Comparison of ENCODE assay signal across 1 cellular context in the genomic region with DNA sequence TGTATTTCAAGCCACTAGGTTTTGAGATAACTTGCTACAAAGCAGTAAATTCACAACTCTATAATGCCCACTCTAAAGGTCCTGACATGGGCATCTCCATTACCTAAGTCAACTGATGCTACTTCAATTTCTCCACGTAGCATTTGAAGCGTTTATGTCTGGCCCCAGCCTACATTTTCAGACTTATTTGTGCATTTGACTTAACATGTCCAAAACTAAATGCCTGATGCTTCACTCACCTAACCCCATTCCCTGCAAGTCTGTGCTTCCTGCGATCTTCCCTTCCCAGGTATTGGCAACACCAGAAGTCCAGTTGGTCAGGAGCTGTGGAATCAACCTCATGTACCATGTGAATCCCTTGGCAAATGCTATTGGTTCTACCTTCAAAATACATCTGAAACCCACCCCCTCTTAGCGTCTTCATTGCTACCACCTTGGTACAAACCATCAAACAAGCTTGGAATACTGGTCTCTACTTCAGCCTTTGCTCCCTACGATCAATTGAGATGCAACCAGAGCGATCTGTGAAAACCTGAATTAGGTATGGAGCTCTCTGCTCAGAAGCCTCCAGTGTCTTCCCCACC.
TF ChIP-seq lines count a peak whose summit lies in the region.

No MANE protein-coding gene starts in this region.

TF ChIP-seq in H1, 55 proteins besides CTCF, POLR2A, EP300 and RAD21:
- TF ChIP-seq SP2 (IDR thresholded peaks at IDR 0.05; ENCODE audit: low read length), result no peak
- no peak for TF ChIP-seq YY1 (IDR thresholded peaks at IDR 0.05; ENCODE audit: low read depth, low read length)
- no peak for TF ChIP-seq SIN3A (conservative IDR thresholded peaks at IDR 0.05 in 1 of 2, IDR thresholded peaks at IDR 0.05 in 1 of 2; ENCODE audit: low read depth in 1 of 2, low read length in 2 of 2)
- no peak for TF ChIP-seq KDM5A (IDR thresholded peaks at IDR 0.05; ENCODE audit: low read length)
- TF ChIP-seq, protein P1, sequence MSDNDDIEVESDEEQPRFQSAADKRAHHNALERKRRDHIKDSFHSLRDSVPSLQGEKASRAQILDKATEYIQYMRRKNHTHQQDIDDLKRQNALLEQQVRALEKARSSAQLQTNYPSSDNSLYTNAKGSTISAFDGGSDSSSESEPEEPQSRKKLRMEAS (IDR thresholded peaks at IDR 0.05), result no peak
- no peak for TF ChIP-seq KDM1A (IDR thresholded peaks at IDR 0.05; ENCODE audit: borderline replicate concordance, low read length)
- TF ChIP-seq GTF2F1 (IDR thresholded peaks at IDR 0.05; ENCODE audit: borderline replicate concordance, low read depth, low read length), result no peak
- no peak for TF ChIP-seq RNF2 (IDR thresholded peaks at IDR 0.05; ENCODE audit: borderline replicate concordance, low read depth, low read length, missing control alignments, poor library complexity, severe bottlenecking)
- TF ChIP-seq, protein P2, sequence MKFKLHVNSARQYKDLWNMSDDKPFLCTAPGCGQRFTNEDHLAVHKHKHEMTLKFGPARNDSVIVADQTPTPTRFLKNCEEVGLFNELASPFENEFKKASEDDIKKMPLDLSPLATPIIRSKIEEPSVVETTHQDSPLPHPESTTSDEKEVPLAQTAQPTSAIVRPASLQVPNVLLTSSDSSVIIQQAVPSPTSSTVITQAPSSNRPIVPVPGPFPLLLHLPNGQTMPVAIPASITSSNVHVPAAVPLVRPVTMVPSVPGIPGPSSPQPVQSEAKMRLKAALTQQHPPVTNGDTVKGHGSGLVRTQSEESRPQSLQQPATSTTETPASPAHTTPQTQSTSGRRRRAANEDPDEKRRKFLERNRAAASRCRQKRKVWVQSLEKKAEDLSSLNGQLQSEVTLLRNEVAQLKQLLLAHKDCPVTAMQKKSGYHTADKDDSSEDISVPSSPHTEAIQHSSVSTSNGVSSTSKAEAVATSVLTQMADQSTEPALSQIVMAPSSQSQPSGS (IDR thresholded peaks at IDR 0.05; ENCODE audit: low read length), result no peak
- TF ChIP-seq, protein P3, sequence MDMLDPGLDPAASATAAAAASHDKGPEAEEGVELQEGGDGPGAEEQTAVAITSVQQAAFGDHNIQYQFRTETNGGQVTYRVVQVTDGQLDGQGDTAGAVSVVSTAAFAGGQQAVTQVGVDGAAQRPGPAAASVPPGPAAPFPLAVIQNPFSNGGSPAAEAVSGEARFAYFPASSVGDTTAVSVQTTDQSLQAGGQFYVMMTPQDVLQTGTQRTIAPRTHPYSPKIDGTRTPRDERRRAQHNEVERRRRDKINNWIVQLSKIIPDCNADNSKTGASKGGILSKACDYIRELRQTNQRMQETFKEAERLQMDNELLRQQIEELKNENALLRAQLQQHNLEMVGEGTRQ (IDR thresholded peaks at IDR 0.05; ENCODE audit: low read length), result no peak
- TF ChIP-seq RBBP5 (IDR thresholded peaks at IDR 0.05; ENCODE audit: borderline replicate concordance, low read depth, low read length), result no peak
